Comparison of ENCODE assay signal across 5 cellular contexts in the genomic region with DNA sequence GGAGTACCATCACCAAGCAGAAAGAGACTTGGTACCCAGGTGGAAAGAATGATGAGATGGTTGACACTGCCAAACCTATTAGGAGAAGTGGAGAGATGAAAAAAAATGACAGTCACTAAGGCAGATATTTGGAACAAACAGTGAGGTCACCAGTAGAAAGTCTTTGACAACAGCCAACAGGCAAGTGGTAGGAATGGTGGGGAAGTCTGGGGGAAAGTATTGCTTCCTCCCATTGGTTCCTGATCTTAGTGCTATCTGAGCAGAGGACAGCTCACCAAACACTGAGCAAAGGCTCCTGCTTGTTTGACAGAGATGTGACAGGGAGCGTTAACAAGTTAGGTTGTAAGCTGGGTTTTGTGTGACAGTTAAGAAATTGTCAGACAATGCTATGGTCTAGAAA. TPM values are rescaled to one million over a fixed set of nuclear protein-coding genes. Genes with fewer than 3 reads are reported as not detected.
"Had no signal": no experiment of that assay in that cellular context is flagged by ENCODE, and none has a peak within 500 bp of the region (broad histone marks: within the 10 kb centered on the region; RNA-seq: fewer than 3 reads in every experiment).

No MANE protein-coding gene starts in this region.

RNA-seq across cellular contexts. Expression of gene FCGR3A, which starts 6.5 kb away (rescaled TPM):
- total RNA-seq: endodermal cell; foreskin keratinocyte; mesothelial cell of epicardium; neural crest cell; T-helper 2 cell treated with Interferon-gamma antibody and Interleukin-4, amounts not matched to agents 100 ng/mL and 5 ng/mL, for 36 hours had no signal
- polyA plus RNA-seq: foreskin keratinocyte had no signal

RNA-seq across cellular contexts. Expression of gene HSPA6, which starts 18.8 kb away (rescaled TPM):
- total RNA-seq: endodermal cell, neural crest cell had no signal

RNA-seq across cellular contexts. Expression of gene FCGR2A, which starts 37.9 kb away (rescaled TPM):
- total RNA-seq: endodermal cell, foreskin keratinocyte, neural crest cell had no signal
- polyA plus RNA-seq: foreskin keratinocyte had no signal
